Comparison of ENCODE assay signal across 21 cellular contexts in genomic region chr3:36165509-36165908, GRCh38.
"Had no signal": no experiment of that assay in that cellular context is flagged by ENCODE, and none has a peak within 500 bp of the region (broad histone marks: within the 10 kb centered on the region; RNA-seq: fewer than 3 reads in every experiment).

No MANE protein-coding gene starts in this region.

- H3K4me1 ChIP-seq: gastrocnemius medialis, lower lobe of right lung, parathyroid adenoma, sigmoid colon, spleen, tibial nerve, upper lobe of left lung, uterus had no signal

- H3K27ac ChIP-seq: gastrocnemius medialis, lower lobe of right lung, neutrophil, parathyroid adenoma, sigmoid colon, spleen, thoracic aorta, tibial nerve, upper lobe of left lung, uterus had no signal

- FAIRE-seq: endometrium, keratinocyte had no signal

- H3K79me2 ChIP-seq: parathyroid adenoma had no signal

- H3K4me3 ChIP-seq: gastrocnemius medialis, lower lobe of right lung, mucosa of descending colon, sigmoid colon, spleen, thoracic aorta, tibial nerve, upper lobe of left lung, uterus had no signal

- DNase-seq: cortex of kidney; effector memory CD8-positive, alpha-beta T cell; gastrocnemius medialis; head of caudate nucleus; left ventricle myocardium superior; lower lobe of right lung; mucosa of descending colon; naive B cell; sigmoid colon; spleen; stimulated activated CD4-positive, alpha-beta T cell treated with anti-CD3 and anti-CD28 coated beads, Interleukin-2, amount 100 ng/mL, for 48 hours; stimulated activated naive B cell treated with anti-CD40 and anti-IgM and Interleukin-4, amounts not matched to agents 10 μg/mL and 1 μg/mL and 100 μg/mL, for 72 hours; upper lobe of left lung; uterus had no signal

- ATAC-seq: effector memory CD8-positive, alpha-beta T cell; gastrocnemius medialis; left ventricle myocardium superior; lower lobe of right lung; mucosa of descending colon; natural killer cell treated with Interleukin-12 subunit alpha and Interleukin-12 subunit beta and Interleukin-15 and Interleukin-18, amount 100 ng/mL, for 72 hours; stimulated activated naive B cell treated with anti-CD40 and anti-IgM and Interleukin-4, amounts not matched to agents 10 μg/mL and 1 μg/mL and 100 μg/mL, for 72 hours had no signal

- H3K9me3 ChIP-seq: gastrocnemius medialis, lower lobe of right lung, mucosa of descending colon, neutrophil, sigmoid colon, spleen, thoracic aorta, tibial nerve, upper lobe of left lung, uterus had no signal

- H3K9ac ChIP-seq: parathyroid adenoma had no signal

- H2AFZ ChIP-seq: parathyroid adenoma had no signal

- H3K27me3 ChIP-seq: gastrocnemius medialis, neutrophil, sigmoid colon, spleen, tibial nerve, upper lobe of left lung, uterus had no signal

- H3K36me3 ChIP-seq: gastrocnemius medialis, lower lobe of right lung, neutrophil, sigmoid colon, spleen, thoracic aorta, tibial nerve, upper lobe of left lung, uterus had no signal
